8 cellular contexts compared by ENCODE assay signal in genomic region chr14:77043177-77043983, GRCh38. TPM values are rescaled to one million over a fixed set of nuclear protein-coding genes. Genes with fewer than 3 reads are reported as not detected.
DNase-seq lines count a peak whose midpoint lies in the region; ATAC-seq and FAIRE-seq lines count a peak whose summit lies in the region.

No MANE protein-coding gene starts in this region.

- H2BK12ac ChIP-seq in trophoblast cell (ENCODE audit: low read length): peak overlapping the region; percentile 55

- H2BK5ac ChIP-seq in trophoblast cell (ENCODE audit: low read depth, low read length, poor library complexity): peak overlapping the region; percentile 55

- peak overlapping the region; percentile 81 for H4K91ac ChIP-seq in trophoblast cell (ENCODE audit: low read depth, low read length)

- H3K36me3 ChIP-seq in trophoblast cell (ENCODE audit: control insufficient read depth in 1 of 2, insufficient read depth in 2 of 2, low read length in 2 of 2): no peaks in the 10 kb centered on the region

- no peak for FAIRE-seq in frontal cortex (lab: Jason Lieb, UNC)

- H3K27ac ChIP-seq in trophoblast cell (ENCODE audit: low read depth, low read length): peak overlapping the region; percentile 90

- peaks cover 13% of the 10 kb centered on the region for H3K79me1 ChIP-seq in trophoblast cell (ENCODE audit: low read length)

- H3K4ac ChIP-seq in trophoblast cell (ENCODE audit: low read depth, low read length): peak overlapping the region; percentile 9

- peak overlapping the region; percentile 6 for H2AFZ ChIP-seq in trophoblast cell (ENCODE audit: insufficient read depth, low read length, poor library complexity)

- H3K9ac ChIP-seq in trophoblast cell (ENCODE audit: low read length): no peak overlapping the region

- no peak overlapping the region for H3K23ac ChIP-seq in trophoblast cell (ENCODE audit: low read length)

- peak overlapping the region; percentile 33 for H4K12ac ChIP-seq in trophoblast cell (ENCODE audit: low read depth, low read length)

- no peak for ATAC-seq in GM21528 (IDR thresholded peaks at IDR 0.05; ENCODE audit: low FRiP score, unreplicated experiment)

- H3K79me2 ChIP-seq in trophoblast cell (ENCODE audit: control insufficient read depth, insufficient read depth, low read length, poor library complexity): no peaks in the 10 kb centered on the region

- peak overlapping the region; percentile 67 for H3K18ac ChIP-seq in trophoblast cell (ENCODE audit: low read length)

- no peaks in the 10 kb centered on the region for H3K27me3 ChIP-seq in trophoblast cell (ENCODE audit: insufficient read depth, low read length)

- peak overlapping the region; percentile 14 for H3K4me2 ChIP-seq in trophoblast cell (ENCODE audit: low read length)

- no peak overlapping the region for H3K4me3 ChIP-seq in trophoblast cell (ENCODE audit: low read depth, low read length)

- H4K8ac ChIP-seq in trophoblast cell (ENCODE audit: low read depth, low read length): peak overlapping the region; percentile 66

- peak overlapping the region; percentile 33 for H3K14ac ChIP-seq in trophoblast cell (ENCODE audit: low read length)

- DNase-seq in COLO829 (ENCODE audit: low spot score) (peak; percentile 74), MV-4-11 (lab: John Stamatoyannopoulos, UW) (peak; percentile 99), foreskin melanocyte (peak; percentile 95), trophoblast cell (peak; percentile 69 to 94), frontal cortex (ENCODE audit: low spot score in 2 of 2) (no peak), middle frontal gyrus (ENCODE audit: extremely low spot score, low spot score) (no peak)
- DNase-seq in activated T-helper 9 cell treated with anti-CD3 and anti-CD28 coated beads, Interleukin-2, amount 50 U/mL, for 16 hours (ENCODE audit: low read depth): peak; percentile 46

- peaks cover 25 to 39% of the 10 kb centered on the region in 2 experiments for H3K4me1 ChIP-seq in trophoblast cell (ENCODE audit: control insufficient read depth in 1 of 2, insufficient read depth in 2 of 2, low read length in 2 of 2)

- WGBS in trophoblast cell (ENCODE audit: extremely low coverage, insufficient coverage, insufficient read length): no CpG with 5 or more reads among the region's 10 CpGs

- peak overlapping the region; percentile 25 for H2AK5ac ChIP-seq in trophoblast cell (ENCODE audit: low read length)

- no peaks in the 10 kb centered on the region for H3K9me3 ChIP-seq in trophoblast cell (ENCODE audit: insufficient read depth, low read depth, low read length)

- peak overlapping the region; percentile 62 for H2BK120ac ChIP-seq in trophoblast cell (ENCODE audit: insufficient read depth, low read length, poor library complexity)

RNA-seq across cellular contexts. Expression of gene IRF2BPL, which starts 14.9 kb away (rescaled TPM):
- 21.4 and 23.0 TPM in 2 replicates for polyA plus RNA-seq in trophoblast cell (2013)
- total RNA-seq in frontal cortex: 68.9 TPM

RNA-seq across cellular contexts. Expression of gene CIPC, which starts 54.7 kb away (rescaled TPM):
- 14.3 and 14.4 TPM in 2 replicates for polyA plus RNA-seq in trophoblast cell (2013)
- total RNA-seq in frontal cortex: 44.8 TPM

Comparison
In these comparisons a context has a peak if more than half of its experiments do, and no peak if none do; other contexts are left out.
1. DNase-seq: peak in COLO829 (single experiment), MV-4-11 (single experiment), activated T-helper 9 cell treated with anti-CD3 and anti-CD28 coated beads, Interleukin-2, amount 50 U/mL, for 16 hours (single experiment), foreskin melanocyte (single experiment) and trophoblast cell (2 of 2); none in frontal cortex (0 of 2) and middle frontal gyrus (single experiment).